ENCODE assay signal across 37 cellular contexts in genomic region chr4:63851496-63851895, GRCh38.
"Had no signal": no experiment of that assay in that cellular context is flagged by ENCODE, and none has a peak within 500 bp of the region (broad histone marks: within the 10 kb centered on the region; RNA-seq: fewer than 3 reads in every experiment).

No MANE protein-coding gene starts in this region.

- H3K9me3 ChIP-seq: MG63 had no signal

- H3K27ac ChIP-seq: KMS-11 had no signal

- H3K4me3 ChIP-seq: MG63 had no signal

- H3K4me2 ChIP-seq: KMS-11 had no signal

- H3K27me3 ChIP-seq: MG63 had no signal

- DNase-seq: Karpas-422, Kasumi-1, KBM-7, KG1, MG63, MM.1S, MV-4-11, NCI-H1048, NCI-H1092, NCI-H1092 treated with DMSO at 0.1 percent for 48 hours, NCI-H1105, NCI-H1105 treated with DMSO at 0.1 percent for 48 hours, NCI-H1417, NCI-H1417 treated with DMSO at 0.1 percent for 48 hours, NCI-H1436, NCI-H1436 treated with DMSO at 0.1 percent for 48 hours, NCI-H146, NCI-H1694, NCI-H1694 treated with DMSO at 0.1 percent for 48 hours, NCI-H187, NCI-H187 treated with DMSO at 0.1 percent for 48 hours, NCI-H1930, NCI-H2029, NCI-H2029 treated with DMSO at 0.1 percent for 48 hours, NCI-H2081, NCI-H2081 treated with DMSO at 0.1 percent for 48 hours, NCI-H2107, NCI-H2171, NCI-H2171 treated with DMSO at 0.1 percent for 48 hours, NCI-H2227 treated with DMSO at 0.1 percent for 48 hours, NCI-H226, NCI-H345, NCI-H446, NCI-H446 treated with DMSO at 0.1 percent for 48 hours, NCI-H510A, NCI-H510A treated with DMSO at 0.1 percent for 48 hours had no signal

- H3K36me3 ChIP-seq: MG63 had no signal

- H3K9ac ChIP-seq: KMS-11 had no signal
